In genomic region chr3:146214493-146214892, GRCh38 we compare ENCODE assay signal across 23 cellular contexts. TPM values are rescaled to one million over a fixed set of nuclear protein-coding genes. Genes with fewer than 3 reads are reported as not detected.
"Had no signal": no experiment of that assay in that cellular context is flagged by ENCODE, and none has a peak within 500 bp of the region (broad histone marks: within the 10 kb centered on the region; RNA-seq: fewer than 3 reads in every experiment).

No MANE protein-coding gene starts in this region.

- H3K9me3 ChIP-seq: esophagus squamous epithelium, gastroesophageal sphincter, heart left ventricle, left lung, lower lobe of right lung had no signal

- H3K36me3 ChIP-seq: left lung had no signal

- H3K4me1 Mint-ChIP-seq: immature natural killer cell; memory B cell; naive thymus-derived CD4-positive, alpha-beta T cell had no signal

- H3K9me3 Mint-ChIP-seq: immature natural killer cell; memory B cell; naive thymus-derived CD4-positive, alpha-beta T cell had no signal

- H3K4me1 ChIP-seq: esophagus squamous epithelium, lower lobe of right lung had no signal

- H3K4me2 ChIP-seq: hepatocyte had no signal

- H3K4me3 Mint-ChIP-seq: immature natural killer cell; memory B cell; naive thymus-derived CD4-positive, alpha-beta T cell had no signal

- H3K4me3 ChIP-seq: coronary artery, dorsolateral prefrontal cortex, esophagus squamous epithelium, gastroesophageal sphincter, heart left ventricle, hepatocyte, left lung, lower lobe of right lung had no signal

- H3K79me2 ChIP-seq: hepatocyte had no signal

- H3K36me3 Mint-ChIP-seq: immature natural killer cell; memory B cell; naive thymus-derived CD4-positive, alpha-beta T cell had no signal

- H2AFZ ChIP-seq: hepatocyte had no signal

- ATAC-seq: esophagus mucosa; gastroesophageal sphincter; heart left ventricle; left cardiac atrium; left lung; left ventricle myocardium superior; lower lobe of right lung; naive thymus-derived CD4-positive, alpha-beta T cell had no signal

- DNase-seq: dermis blood vessel endothelial cell; dorsolateral prefrontal cortex; effector CD4-positive, alpha-beta T cell; effector memory CD4-positive, alpha-beta T cell; erythroblast; esophagus squamous epithelium; foreskin fibroblast; heart left ventricle; immature natural killer cell; islet precursor cell; left cardiac atrium; left lung; left ventricle myocardium superior; lower lobe of right lung; mesendoderm; midbrain; naive thymus-derived CD4-positive, alpha-beta T cell had no signal

- H3K27me3 ChIP-seq: dorsolateral prefrontal cortex, esophagus squamous epithelium, gastroesophageal sphincter, heart left ventricle, hepatocyte, left lung had no signal

- H3K27ac Mint-ChIP-seq: immature natural killer cell; memory B cell; naive thymus-derived CD4-positive, alpha-beta T cell had no signal

- H3K27ac ChIP-seq: coronary artery, dorsolateral prefrontal cortex, epithelial cell of prostate, esophagus squamous epithelium, gastroesophageal sphincter, heart left ventricle, hepatocyte, left lung, lower lobe of right lung had no signal

RNA-seq across cellular contexts. Expression of gene PLSCR4, which starts 36.4 kb away (rescaled TPM):
- polyA plus RNA-seq: naive thymus-derived CD4-positive, alpha-beta T cell had no signal

RNA-seq across cellular contexts. Expression of gene PLOD2, which starts 53.5 kb away (rescaled TPM):
- polyA plus RNA-seq: immature natural killer cell; naive thymus-derived CD4-positive, alpha-beta T cell had no signal
